Comparison of ENCODE assay signal across 35 cellular contexts in the genomic region with DNA sequence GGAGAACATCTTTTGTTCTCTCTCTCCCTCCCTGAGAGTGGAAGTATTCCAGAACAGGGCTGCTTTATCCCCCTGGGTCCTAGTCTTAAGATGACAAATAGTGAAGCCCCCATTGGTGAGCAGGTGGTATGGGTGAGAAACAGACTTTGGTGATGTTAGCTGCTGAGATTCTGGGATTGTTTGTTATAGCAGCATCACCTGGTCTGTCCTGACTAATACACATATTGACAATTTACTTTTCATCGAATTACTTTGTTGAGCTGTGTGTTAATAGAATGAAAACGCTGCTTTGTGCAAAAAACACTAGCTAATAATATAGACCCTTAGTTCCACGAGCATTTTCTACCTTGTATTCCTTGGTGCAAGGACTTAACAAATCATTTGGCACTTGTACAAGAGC.
"Had no signal": no experiment of that assay in that cellular context is flagged by ENCODE, and none has a peak within 500 bp of the region (broad histone marks: within the 10 kb centered on the region; RNA-seq: fewer than 3 reads in every experiment).

No MANE protein-coding gene starts in this region.

- H3K27ac ChIP-seq: KMS-11 had no signal

- H3K36me3 ChIP-seq: MG63 had no signal

- H3K4me2 ChIP-seq: KMS-11 had no signal

- DNase-seq: Karpas-422, Kasumi-1, MG63, MM.1S, MV-4-11, NCI-H1048, NCI-H1092, NCI-H1092 treated with DMSO at 0.1 percent for 48 hours, NCI-H1105, NCI-H1105 treated with DMSO at 0.1 percent for 48 hours, NCI-H1417, NCI-H1417 treated with DMSO at 0.1 percent for 48 hours, NCI-H1436, NCI-H1436 treated with DMSO at 0.1 percent for 48 hours, NCI-H146, NCI-H1694, NCI-H1694 treated with DMSO at 0.1 percent for 48 hours, NCI-H187, NCI-H187 treated with DMSO at 0.1 percent for 48 hours, NCI-H1930, NCI-H2029, NCI-H2029 treated with DMSO at 0.1 percent for 48 hours, NCI-H2081 treated with DMSO at 0.1 percent for 48 hours, NCI-H2107, NCI-H2171, NCI-H2171 treated with DMSO at 0.1 percent for 48 hours, NCI-H2227 treated with DMSO at 0.1 percent for 48 hours, NCI-H226, NCI-H345, NCI-H446, NCI-H446 treated with DMSO at 0.1 percent for 48 hours, NCI-H510A, NCI-H510A treated with DMSO at 0.1 percent for 48 hours, NCI-H524 had no signal

- H3K9ac ChIP-seq: KMS-11 had no signal

- H3K4me3 ChIP-seq: MG63 had no signal
